ENCODE assay signal across 44 cellular contexts in genomic region chrX:153158319-153158718, GRCh38. TPM values are rescaled to one million over a fixed set of nuclear protein-coding genes. Genes with fewer than 3 reads are reported as not detected.
"Had no signal": no experiment of that assay in that cellular context is flagged by ENCODE, and none has a peak within 500 bp of the region (broad histone marks: within the 10 kb centered on the region; RNA-seq: fewer than 3 reads in every experiment).

No MANE protein-coding gene starts in this region.

- H3K4me3 ChIP-seq: adrenal gland, ascending aorta, body of pancreas, breast epithelium, cardiac muscle cell had no signal

- H3K27me3 Mint-ChIP-seq: activated naive CD4-positive, alpha-beta T cell treated with anti-CD3 and anti-CD28 coated beads, Interleukin-2, amount 50 U/mL, for 24 hours had no signal

- DNase-seq: activated effector memory CD4-positive, alpha-beta T cell treated with anti-CD3 and anti-CD28 coated beads, Interleukin-2, amount 50 U/mL, for 16 hours; activated effector memory CD4-positive, alpha-beta T cell treated with Interleukin-2 at 50 U/mL for 16 hours; activated gamma-delta T cell; activated gamma-delta T cell treated with Interleukin-2 at 50 U/mL for 16 hours; activated naive CD4-positive, alpha-beta T cell; activated naive CD4-positive, alpha-beta T cell treated with anti-CD3 and anti-CD28 coated beads for 36 hours; activated naive CD4-positive, alpha-beta T cell treated with anti-CD3 and anti-CD28 coated beads, Interleukin-2, amount 10 ng/mL, durations not matched to agents 7 days and 5 days; activated naive CD4-positive, alpha-beta T cell treated with anti-CD3 and anti-CD28 coated beads, Interleukin-2, amount 50 U/mL, for 16 hours; activated naive CD4-positive, alpha-beta T cell treated with Interleukin-2 at 50 U/mL for 16 hours; activated naive CD8-positive, alpha-beta T cell treated with anti-CD3 and anti-CD28 coated beads for 36 hours; activated naive CD8-positive, alpha-beta T cell treated with anti-CD3 and anti-CD28 coated beads, Interleukin-2, amount 10 ng/mL, durations not matched to agents 7 days and 5 days; activated naive CD8-positive, alpha-beta T cell treated with anti-CD3 and anti-CD28 coated beads, Interleukin-2, amount 50 U/mL, for 24 hours; activated T-cell treated with anti-CD3 and anti-CD28 coated beads, Interleukin-2, amount 50 U/mL, for 1 hour; activated T-cell treated with anti-CD3 and anti-CD28 coated beads, Interleukin-2, amount 50 U/mL, for 24 hours; activated T-cell treated with anti-CD3 and anti-CD28 coated beads, Interleukin-2, amount 50 U/mL, for 4 hours; activated T-cell treated with anti-CD3 and anti-CD28 coated beads, Interleukin-2, amount 50 U/mL, for 48 hours; activated T-cell treated with anti-CD3 and anti-CD28 coated beads, Interleukin-2, amount 50 U/mL, for 72 hours; adrenal gland; amniotic stem cell; amygdala; anterior cingulate cortex; aorta; body of pancreas; brain microvascular endothelial cell; caudate nucleus; central memory CD4-positive, alpha-beta T cell; cerebellar nuclear complex had no signal

- H3K9me3 Mint-ChIP-seq: activated naive CD4-positive, alpha-beta T cell treated with anti-CD3 and anti-CD28 coated beads for 36 hours; activated naive CD4-positive, alpha-beta T cell treated with anti-CD3 and anti-CD28 coated beads, Interleukin-2, amount 10 ng/mL, durations not matched to agents 7 days and 5 days; activated naive CD4-positive, alpha-beta T cell treated with anti-CD3 and anti-CD28 coated beads, Interleukin-2, amount 50 U/mL, for 24 hours; activated naive CD4-positive, alpha-beta T cell treated with anti-CD3 and anti-CD28 coated beads, Interleukin-2, amount 50 U/mL, for 72 hours; activated naive CD8-positive, alpha-beta T cell treated with anti-CD3 and anti-CD28 coated beads for 36 hours; activated naive CD8-positive, alpha-beta T cell treated with anti-CD3 and anti-CD28 coated beads, Interleukin-2, amount 10 ng/mL, durations not matched to agents 7 days and 5 days; activated naive CD8-positive, alpha-beta T cell treated with anti-CD3 and anti-CD28 coated beads, Interleukin-2, amount 50 U/mL, for 24 hours; activated T-cell treated with anti-CD3 and anti-CD28 coated beads, Interleukin-2, amount 50 U/mL, for 24 hours; activated T-cell treated with anti-CD3 and anti-CD28 coated beads, Interleukin-2, amount 50 U/mL, for 4 hours; activated T-cell treated with anti-CD3 and anti-CD28 coated beads, Interleukin-2, amount 50 U/mL, for 72 hours; activated T-helper 1 cell treated with anti-CD3 and anti-CD28 coated beads, Interleukin-12 subunit alpha, Interleukin-12 subunit beta, Interleukin-2, Interleukin-4 antibody, amounts not matched to agents 30 ng/mL and 10 ng/mL and 1 ng/mL, durations not matched to agents 14 hours and 24 hours and 36 hours; activated T-helper 17 cell treated with anti-CD3 and anti-CD28 coated beads, Interleukin-2, amount 50 U/mL, for 72 hours; activated T-helper 2 cell treated with anti-CD3 and anti-CD28 coated beads, Interferon-gamma antibody, Interleukin-2, Interleukin-4, amounts not matched to agents 10 μg/mL and 5 μg/mL and 100 μg/mL, durations not matched to agents 14 hours and 24 hours and 36 hours; central memory CD8-positive, alpha-beta T cell had no signal

- H3K36me3 ChIP-seq: adrenal gland, ascending aorta, brain microvascular endothelial cell, breast epithelium, cardiac muscle cell had no signal

- H3K27ac Mint-ChIP-seq: activated naive CD4-positive, alpha-beta T cell treated with anti-CD3 and anti-CD28 coated beads for 36 hours; activated naive CD4-positive, alpha-beta T cell treated with anti-CD3 and anti-CD28 coated beads, Interleukin-2, amount 10 ng/mL, durations not matched to agents 7 days and 5 days; activated naive CD4-positive, alpha-beta T cell treated with anti-CD3 and anti-CD28 coated beads, Interleukin-2, amount 50 U/mL, for 24 hours; activated naive CD4-positive, alpha-beta T cell treated with anti-CD3 and anti-CD28 coated beads, Interleukin-2, amount 50 U/mL, for 72 hours; activated naive CD8-positive, alpha-beta T cell; activated naive CD8-positive, alpha-beta T cell treated with anti-CD3 and anti-CD28 coated beads for 36 hours; activated naive CD8-positive, alpha-beta T cell treated with anti-CD3 and anti-CD28 coated beads, Interleukin-2, amount 10 ng/mL, durations not matched to agents 7 days and 5 days; activated naive CD8-positive, alpha-beta T cell treated with anti-CD3 and anti-CD28 coated beads, Interleukin-2, amount 50 U/mL, for 24 hours; activated T-cell treated with anti-CD3 and anti-CD28 coated beads, Interleukin-2, amount 50 U/mL, for 24 hours; activated T-cell treated with anti-CD3 and anti-CD28 coated beads, Interleukin-2, amount 50 U/mL, for 72 hours; activated T-helper 1 cell treated with anti-CD3 and anti-CD28 coated beads, Interleukin-12 subunit alpha, Interleukin-12 subunit beta, Interleukin-2, Interleukin-4 antibody, amounts not matched to agents 30 ng/mL and 10 ng/mL and 1 ng/mL, durations not matched to agents 14 hours and 24 hours and 36 hours; activated T-helper 17 cell treated with anti-CD3 and anti-CD28 coated beads, Interleukin-2, amount 50 U/mL, for 72 hours; activated T-helper 2 cell treated with anti-CD3 and anti-CD28 coated beads, Interferon-gamma antibody, Interleukin-2, Interleukin-4, amounts not matched to agents 10 μg/mL and 5 μg/mL and 100 μg/mL, durations not matched to agents 14 hours and 24 hours and 36 hours; brain had no signal

- H3K9me3 ChIP-seq: adrenal gland, ascending aorta, body of pancreas, breast epithelium had no signal

- H3K4me1 Mint-ChIP-seq: activated naive CD4-positive, alpha-beta T cell treated with anti-CD3 and anti-CD28 coated beads, Interleukin-2, amount 10 ng/mL, durations not matched to agents 7 days and 5 days; activated naive CD4-positive, alpha-beta T cell treated with anti-CD3 and anti-CD28 coated beads, Interleukin-2, amount 50 U/mL, for 24 hours; activated naive CD8-positive, alpha-beta T cell treated with anti-CD3 and anti-CD28 coated beads for 36 hours; activated naive CD8-positive, alpha-beta T cell treated with anti-CD3 and anti-CD28 coated beads, Interleukin-2, amount 10 ng/mL, durations not matched to agents 7 days and 5 days; activated naive CD8-positive, alpha-beta T cell treated with anti-CD3 and anti-CD28 coated beads, Interleukin-2, amount 50 U/mL, for 24 hours; activated T-helper 17 cell treated with anti-CD3 and anti-CD28 coated beads, Interleukin-2, amount 50 U/mL, for 72 hours; brain; central memory CD8-positive, alpha-beta T cell had no signal

- ATAC-seq: activated naive CD4-positive, alpha-beta T cell treated with anti-CD3 and anti-CD28 coated beads, Interleukin-2, amount 50 U/mL, for 72 hours; activated naive CD8-positive, alpha-beta T cell treated with anti-CD3 and anti-CD28 coated beads, Interleukin-2, amount 50 U/mL, for 24 hours; activated T-cell treated with anti-CD3 and anti-CD28 coated beads, Interleukin-2, amount 50 U/mL, for 4 hours; activated T-cell treated with anti-CD3 and anti-CD28 coated beads, Interleukin-2, amount 50 U/mL, for 72 hours; activated T-helper 17 cell treated with anti-CD3 and anti-CD28 coated beads, Interleukin-2, amount 50 U/mL, for 72 hours; body of pancreas had no signal

- FAIRE-seq: astrocyte, bronchial epithelial cell had no signal

- H3K36me3 Mint-ChIP-seq: activated naive CD4-positive, alpha-beta T cell treated with anti-CD3 and anti-CD28 coated beads, Interleukin-2, amount 10 ng/mL, durations not matched to agents 7 days and 5 days; activated naive CD4-positive, alpha-beta T cell treated with anti-CD3 and anti-CD28 coated beads, Interleukin-2, amount 50 U/mL, for 24 hours; activated naive CD4-positive, alpha-beta T cell treated with anti-CD3 and anti-CD28 coated beads, Interleukin-2, amount 50 U/mL, for 72 hours; activated naive CD8-positive, alpha-beta T cell; activated naive CD8-positive, alpha-beta T cell treated with anti-CD3 and anti-CD28 coated beads for 36 hours; activated naive CD8-positive, alpha-beta T cell treated with anti-CD3 and anti-CD28 coated beads, Interleukin-2, amount 10 ng/mL, durations not matched to agents 7 days and 5 days; brain had no signal

- H3K4me1 ChIP-seq: adrenal gland, ascending aorta, body of pancreas, breast epithelium had no signal

- H3K4me3 Mint-ChIP-seq: activated naive CD4-positive, alpha-beta T cell treated with anti-CD3 and anti-CD28 coated beads for 36 hours; activated naive CD4-positive, alpha-beta T cell treated with anti-CD3 and anti-CD28 coated beads, Interleukin-2, amount 10 ng/mL, durations not matched to agents 7 days and 5 days; activated naive CD4-positive, alpha-beta T cell treated with anti-CD3 and anti-CD28 coated beads, Interleukin-2, amount 50 U/mL, for 24 hours; activated naive CD8-positive, alpha-beta T cell; activated naive CD8-positive, alpha-beta T cell treated with anti-CD3 and anti-CD28 coated beads for 36 hours; activated naive CD8-positive, alpha-beta T cell treated with anti-CD3 and anti-CD28 coated beads, Interleukin-2, amount 10 ng/mL, durations not matched to agents 7 days and 5 days; activated naive CD8-positive, alpha-beta T cell treated with anti-CD3 and anti-CD28 coated beads, Interleukin-2, amount 50 U/mL, for 24 hours; activated T-cell treated with anti-CD3 and anti-CD28 coated beads, Interleukin-2, amount 50 U/mL, for 24 hours; activated T-cell treated with anti-CD3 and anti-CD28 coated beads, Interleukin-2, amount 50 U/mL, for 4 hours; activated T-cell treated with anti-CD3 and anti-CD28 coated beads, Interleukin-2, amount 50 U/mL, for 72 hours; activated T-helper 1 cell treated with anti-CD3 and anti-CD28 coated beads, Interleukin-12 subunit alpha, Interleukin-12 subunit beta, Interleukin-2, Interleukin-4 antibody, amounts not matched to agents 30 ng/mL and 10 ng/mL and 1 ng/mL, durations not matched to agents 14 hours and 24 hours and 36 hours; activated T-helper 17 cell treated with anti-CD3 and anti-CD28 coated beads, Interleukin-2, amount 50 U/mL, for 72 hours; brain; central memory CD8-positive, alpha-beta T cell had no signal

- H3K27ac ChIP-seq: adrenal gland, ascending aorta, body of pancreas, brain microvascular endothelial cell, breast epithelium, cardiac muscle cell had no signal

- H3K27me3 ChIP-seq: ascending aorta, body of pancreas, brain microvascular endothelial cell, cardiac muscle cell had no signal

RNA-seq across cellular contexts. Expression of gene MAGEA1, which starts 20.8 kb away (rescaled TPM):
- total RNA-seq: activated naive CD4-positive, alpha-beta T cell treated with anti-CD3 and anti-CD28 coated beads for 36 hours; activated naive CD4-positive, alpha-beta T cell treated with anti-CD3 and anti-CD28 coated beads, Interleukin-2, amount 50 U/mL, for 72 hours; activated naive CD8-positive, alpha-beta T cell treated with anti-CD3 and anti-CD28 coated beads for 36 hours; activated naive CD8-positive, alpha-beta T cell treated with anti-CD3 and anti-CD28 coated beads, Interleukin-2, amount 10 ng/mL, durations not matched to agents 7 days and 5 days; activated T-cell treated with anti-CD3 and anti-CD28 coated beads, Interleukin-2, amount 50 U/mL, for 4 hours; activated T-cell treated with anti-CD3 and anti-CD28 coated beads, Interleukin-2, amount 50 U/mL, for 72 hours; activated T-helper 1 cell treated with anti-CD3 and anti-CD28 coated beads, Interleukin-12 subunit alpha, Interleukin-12 subunit beta, Interleukin-2, Interleukin-4 antibody, amounts not matched to agents 30 ng/mL and 10 ng/mL and 1 ng/mL, durations not matched to agents 14 hours and 24 hours and 36 hours; activated T-helper 17 cell treated with anti-CD3 and anti-CD28 coated beads, Interleukin-2, amount 50 U/mL, for 72 hours; activated T-helper 2 cell treated with anti-CD3 and anti-CD28 coated beads, Interferon-gamma antibody, Interleukin-2, Interleukin-4, amounts not matched to agents 10 μg/mL and 5 μg/mL and 100 μg/mL, durations not matched to agents 14 hours and 24 hours and 36 hours; adrenal gland; aorta; ascending aorta; astrocyte; body of pancreas; breast epithelium; bronchial epithelial cell; cardiac muscle cell; cardiac septum; cerebellum; chondrocyte had no signal
- polyA plus RNA-seq: adipose tissue, adrenal gland, aorta, cardiac muscle cell had no signal
